In the genomic region with DNA sequence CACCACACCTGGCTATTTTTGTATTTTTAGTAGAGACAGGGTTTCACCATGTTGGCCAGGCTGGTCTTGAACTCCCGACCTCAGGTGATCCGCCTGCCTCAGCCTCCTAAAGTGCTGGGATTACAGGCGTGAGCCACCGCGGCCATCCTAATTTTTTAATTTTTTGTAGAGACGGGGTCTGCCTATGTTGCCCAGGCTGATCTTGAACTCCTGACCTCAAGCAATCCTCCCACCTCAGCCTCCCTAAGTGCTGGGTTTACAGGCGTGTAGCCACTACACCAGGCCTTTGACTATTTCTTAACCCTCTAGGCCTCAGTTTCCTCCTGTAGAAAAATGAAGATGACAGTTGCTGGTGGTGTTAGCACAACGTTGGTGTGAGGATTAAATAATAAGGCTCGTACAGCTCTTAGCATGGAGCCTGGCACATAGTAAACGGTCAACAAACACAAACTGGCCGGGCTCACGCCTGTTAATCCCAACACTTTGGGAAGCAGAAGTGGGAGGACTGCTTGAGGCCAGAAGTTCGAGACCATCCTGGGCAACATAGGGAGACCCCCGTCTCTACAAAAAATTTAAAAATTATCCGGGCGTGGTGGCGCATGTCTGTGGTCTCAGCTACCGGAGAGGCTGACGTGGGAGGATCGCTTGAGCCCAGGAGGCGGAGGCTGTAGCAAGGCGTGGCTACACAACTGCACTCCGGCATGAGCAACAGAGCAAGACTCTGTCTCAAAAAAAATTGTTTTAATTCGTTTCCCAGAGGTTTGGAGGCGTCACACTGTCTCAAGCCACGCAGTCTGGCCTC, we compare ENCODE assay signal across 8 cellular contexts. TPM values are rescaled to one million over a fixed set of nuclear protein-coding genes. Genes with fewer than 3 reads are reported as not detected.
DNase-seq lines count a peak whose midpoint lies in the region; ATAC-seq and TF ChIP-seq lines count a peak whose summit lies in the region.

No MANE protein-coding gene starts in this region.

- H3K4me1 ChIP-seq in BE2C, result peaks cover 5% of the 10 kb centered on the region; the same call in 1 of the 2 replicates

- peaks cover 65% of the 10 kb centered on the region for H3K36me3 Mint-ChIP-seq in activated T-helper 17 cell treated with anti-CD3 and anti-CD28 coated beads, Interleukin-2, amount 50 U/mL, for 72 hours (ENCODE audit: low read depth)
- peaks cover 43% of the 10 kb centered on the region for H3K36me3 Mint-ChIP-seq in stimulated activated memory B cell treated with anti-CD40 and anti-IgM and Interleukin-4, amounts not matched to agents 10 μg/mL and 1 μg/mL and 100 μg/mL, for 72 hours

- DNase-seq in BE2C, result no peak
- no peak for DNase-seq in activated effector memory CD4-positive, alpha-beta T cell treated with anti-CD3 and anti-CD28 coated beads, Interleukin-2, amount 50 U/mL, for 16 hours
- no peak for DNase-seq in LoVo (ENCODE audit: low spot score)

- H3K27me3 ChIP-seq in BE2C, result no peaks in the 10 kb centered on the region

- H3K4me3 ChIP-seq in BE2C (ENCODE audit: low read depth, low read length) (peak overlapping the region; percentile 91), iPS-11a (ENCODE audit: low read depth, low read length) (peak overlapping the region; percentile 92)

- H3K4me1 Mint-ChIP-seq in activated T-helper 17 cell treated with anti-CD3 and anti-CD28 coated beads, Interleukin-2, amount 50 U/mL, for 72 hours, result peaks cover 15% of the 10 kb centered on the region
- H3K4me1 Mint-ChIP-seq in stimulated activated memory B cell treated with anti-CD40 and anti-IgM and Interleukin-4, amounts not matched to agents 10 μg/mL and 1 μg/mL and 100 μg/mL, for 72 hours, result peaks cover 26% of the 10 kb centered on the region

- no peak for TF ChIP-seq CTCF in BE2C (IDR thresholded peaks at IDR 0.05; ENCODE audit: low read depth, low read length)

- H3K9me3 Mint-ChIP-seq in activated T-helper 17 cell treated with anti-CD3 and anti-CD28 coated beads, Interleukin-2, amount 50 U/mL, for 72 hours, result no peaks in the 10 kb centered on the region
- no peaks in the 10 kb centered on the region for H3K9me3 Mint-ChIP-seq in stimulated activated memory B cell treated with anti-CD40 and anti-IgM and Interleukin-4, amounts not matched to agents 10 μg/mL and 1 μg/mL and 100 μg/mL, for 72 hours

- ATAC-seq in GM19324 (IDR thresholded peaks at IDR 0.05; ENCODE audit: low FRiP score, unreplicated experiment), result peak; percentile 53
- ATAC-seq in HG03354 (IDR thresholded peaks at IDR 0.05; ENCODE audit: poor library complexity, severe bottlenecking, unreplicated experiment), result peak; percentile 60
- peak; percentile 72 for ATAC-seq in activated T-helper 17 cell treated with anti-CD3 and anti-CD28 coated beads, Interleukin-2, amount 50 U/mL, for 72 hours (replicated peaks)
- ATAC-seq in stimulated activated memory B cell treated with anti-CD40 and anti-IgM and Interleukin-4, amounts not matched to agents 10 μg/mL and 1 μg/mL and 100 μg/mL, for 72 hours, result peak; percentile 76

- no peaks in the 10 kb centered on the region for H3K27me3 Mint-ChIP-seq in activated T-helper 17 cell treated with anti-CD3 and anti-CD28 coated beads, Interleukin-2, amount 50 U/mL, for 72 hours
- no peaks in the 10 kb centered on the region for H3K27me3 Mint-ChIP-seq in stimulated activated memory B cell treated with anti-CD40 and anti-IgM and Interleukin-4, amounts not matched to agents 10 μg/mL and 1 μg/mL and 100 μg/mL, for 72 hours

- H3K9me3 ChIP-seq in BE2C, result no peaks in the 10 kb centered on the region

- peaks cover 33% of the 10 kb centered on the region for H3K36me3 ChIP-seq in BE2C

- H3K4me3 Mint-ChIP-seq in activated T-helper 17 cell treated with anti-CD3 and anti-CD28 coated beads, Interleukin-2, amount 50 U/mL, for 72 hours, result peak overlapping the region; percentile 93
- peak overlapping the region; percentile 88 for H3K4me3 Mint-ChIP-seq in stimulated activated memory B cell treated with anti-CD40 and anti-IgM and Interleukin-4, amounts not matched to agents 10 μg/mL and 1 μg/mL and 100 μg/mL, for 72 hours

- peak overlapping the region; percentile 92 for H3K27ac Mint-ChIP-seq in activated T-helper 17 cell treated with anti-CD3 and anti-CD28 coated beads, Interleukin-2, amount 50 U/mL, for 72 hours
- H3K27ac Mint-ChIP-seq in stimulated activated memory B cell treated with anti-CD40 and anti-IgM and Interleukin-4, amounts not matched to agents 10 μg/mL and 1 μg/mL and 100 μg/mL, for 72 hours, result peak overlapping the region; percentile 97

RNA-seq across cellular contexts. Expression of a gene that starts 1.0 kb away (rescaled TPM):
- polyA plus RNA-seq in BE2C (2012; ENCODE audit: insufficient read depth, insufficient read length, low read depth), result 132 TPM
- 10 to 100 TPM; 47.4 to 86.9 TPM for total RNA-seq in activated T-helper 17 cell treated with anti-CD3 and anti-CD28 coated beads, Interleukin-2, amount 50 U/mL, for 72 hours

RNA-seq across cellular contexts. Expression of a gene that starts 1.2 kb away (rescaled TPM):
- 83.0 TPM for polyA plus RNA-seq in BE2C (2012; ENCODE audit: insufficient read depth, insufficient read length, low read depth)
- 10 to 100 TPM; 14.2 to 23.9 TPM for total RNA-seq in activated T-helper 17 cell treated with anti-CD3 and anti-CD28 coated beads, Interleukin-2, amount 50 U/mL, for 72 hours

RNA-seq across cellular contexts. Expression of a gene that starts 34.8 kb away (rescaled TPM):
- polyA plus RNA-seq in BE2C (2012; ENCODE audit: insufficient read depth, insufficient read length, low read depth), result not detected
- total RNA-seq in activated T-helper 17 cell treated with anti-CD3 and anti-CD28 coated beads, Interleukin-2, amount 50 U/mL, for 72 hours, result 1 to 10 TPM in 1 of 2 donors, under 1 TPM in 1; 0.32 to 1.2 TPM

RNA-seq across cellular contexts. Expression of a gene that starts 37.0 kb away (rescaled TPM):
- polyA plus RNA-seq in BE2C (2012; ENCODE audit: insufficient read depth, insufficient read length, low read depth), result 24.5 TPM
- 10 to 100 TPM; 29.4 to 67.7 TPM for total RNA-seq in activated T-helper 17 cell treated with anti-CD3 and anti-CD28 coated beads, Interleukin-2, amount 50 U/mL, for 72 hours

RNA-seq across cellular contexts. Expression of a gene that starts 48.7 kb away (rescaled TPM):
- polyA plus RNA-seq in BE2C (2012; ENCODE audit: insufficient read depth, insufficient read length, low read depth), result not detected
- 10 to 100 TPM in 1 of 2 donors, 1 to 10 TPM in 1; 1.0 to 21.3 TPM for total RNA-seq in activated T-helper 17 cell treated with anti-CD3 and anti-CD28 coated beads, Interleukin-2, amount 50 U/mL, for 72 hours
